ENCODE assay signal across 1 cellular context in the genomic region with DNA sequence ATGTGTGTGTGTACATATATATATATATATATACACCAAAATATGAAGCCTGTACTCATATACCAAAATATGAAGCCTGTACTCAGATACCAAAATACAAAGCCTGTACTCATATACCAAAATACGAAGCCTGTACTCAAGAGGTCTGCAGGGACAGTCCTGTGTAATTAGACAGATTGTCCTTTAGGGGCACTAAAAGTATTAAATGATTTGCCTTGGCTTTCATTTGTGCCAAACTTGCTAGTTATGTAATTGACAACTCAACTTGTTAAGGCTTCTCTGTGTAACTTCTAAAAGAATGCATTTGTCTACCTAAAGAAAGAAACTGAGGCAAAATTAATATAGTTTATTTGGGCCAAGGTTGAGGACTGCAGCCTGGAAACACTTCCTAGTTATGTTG.
TF ChIP-seq lines count a peak whose summit lies in the region.

No MANE protein-coding gene starts in this region.

TF ChIP-seq in GM23338, 12 proteins besides CTCF, POLR2A, EP300 and RAD21 (continued from another document):
- TF ChIP-seq, protein P1, sequence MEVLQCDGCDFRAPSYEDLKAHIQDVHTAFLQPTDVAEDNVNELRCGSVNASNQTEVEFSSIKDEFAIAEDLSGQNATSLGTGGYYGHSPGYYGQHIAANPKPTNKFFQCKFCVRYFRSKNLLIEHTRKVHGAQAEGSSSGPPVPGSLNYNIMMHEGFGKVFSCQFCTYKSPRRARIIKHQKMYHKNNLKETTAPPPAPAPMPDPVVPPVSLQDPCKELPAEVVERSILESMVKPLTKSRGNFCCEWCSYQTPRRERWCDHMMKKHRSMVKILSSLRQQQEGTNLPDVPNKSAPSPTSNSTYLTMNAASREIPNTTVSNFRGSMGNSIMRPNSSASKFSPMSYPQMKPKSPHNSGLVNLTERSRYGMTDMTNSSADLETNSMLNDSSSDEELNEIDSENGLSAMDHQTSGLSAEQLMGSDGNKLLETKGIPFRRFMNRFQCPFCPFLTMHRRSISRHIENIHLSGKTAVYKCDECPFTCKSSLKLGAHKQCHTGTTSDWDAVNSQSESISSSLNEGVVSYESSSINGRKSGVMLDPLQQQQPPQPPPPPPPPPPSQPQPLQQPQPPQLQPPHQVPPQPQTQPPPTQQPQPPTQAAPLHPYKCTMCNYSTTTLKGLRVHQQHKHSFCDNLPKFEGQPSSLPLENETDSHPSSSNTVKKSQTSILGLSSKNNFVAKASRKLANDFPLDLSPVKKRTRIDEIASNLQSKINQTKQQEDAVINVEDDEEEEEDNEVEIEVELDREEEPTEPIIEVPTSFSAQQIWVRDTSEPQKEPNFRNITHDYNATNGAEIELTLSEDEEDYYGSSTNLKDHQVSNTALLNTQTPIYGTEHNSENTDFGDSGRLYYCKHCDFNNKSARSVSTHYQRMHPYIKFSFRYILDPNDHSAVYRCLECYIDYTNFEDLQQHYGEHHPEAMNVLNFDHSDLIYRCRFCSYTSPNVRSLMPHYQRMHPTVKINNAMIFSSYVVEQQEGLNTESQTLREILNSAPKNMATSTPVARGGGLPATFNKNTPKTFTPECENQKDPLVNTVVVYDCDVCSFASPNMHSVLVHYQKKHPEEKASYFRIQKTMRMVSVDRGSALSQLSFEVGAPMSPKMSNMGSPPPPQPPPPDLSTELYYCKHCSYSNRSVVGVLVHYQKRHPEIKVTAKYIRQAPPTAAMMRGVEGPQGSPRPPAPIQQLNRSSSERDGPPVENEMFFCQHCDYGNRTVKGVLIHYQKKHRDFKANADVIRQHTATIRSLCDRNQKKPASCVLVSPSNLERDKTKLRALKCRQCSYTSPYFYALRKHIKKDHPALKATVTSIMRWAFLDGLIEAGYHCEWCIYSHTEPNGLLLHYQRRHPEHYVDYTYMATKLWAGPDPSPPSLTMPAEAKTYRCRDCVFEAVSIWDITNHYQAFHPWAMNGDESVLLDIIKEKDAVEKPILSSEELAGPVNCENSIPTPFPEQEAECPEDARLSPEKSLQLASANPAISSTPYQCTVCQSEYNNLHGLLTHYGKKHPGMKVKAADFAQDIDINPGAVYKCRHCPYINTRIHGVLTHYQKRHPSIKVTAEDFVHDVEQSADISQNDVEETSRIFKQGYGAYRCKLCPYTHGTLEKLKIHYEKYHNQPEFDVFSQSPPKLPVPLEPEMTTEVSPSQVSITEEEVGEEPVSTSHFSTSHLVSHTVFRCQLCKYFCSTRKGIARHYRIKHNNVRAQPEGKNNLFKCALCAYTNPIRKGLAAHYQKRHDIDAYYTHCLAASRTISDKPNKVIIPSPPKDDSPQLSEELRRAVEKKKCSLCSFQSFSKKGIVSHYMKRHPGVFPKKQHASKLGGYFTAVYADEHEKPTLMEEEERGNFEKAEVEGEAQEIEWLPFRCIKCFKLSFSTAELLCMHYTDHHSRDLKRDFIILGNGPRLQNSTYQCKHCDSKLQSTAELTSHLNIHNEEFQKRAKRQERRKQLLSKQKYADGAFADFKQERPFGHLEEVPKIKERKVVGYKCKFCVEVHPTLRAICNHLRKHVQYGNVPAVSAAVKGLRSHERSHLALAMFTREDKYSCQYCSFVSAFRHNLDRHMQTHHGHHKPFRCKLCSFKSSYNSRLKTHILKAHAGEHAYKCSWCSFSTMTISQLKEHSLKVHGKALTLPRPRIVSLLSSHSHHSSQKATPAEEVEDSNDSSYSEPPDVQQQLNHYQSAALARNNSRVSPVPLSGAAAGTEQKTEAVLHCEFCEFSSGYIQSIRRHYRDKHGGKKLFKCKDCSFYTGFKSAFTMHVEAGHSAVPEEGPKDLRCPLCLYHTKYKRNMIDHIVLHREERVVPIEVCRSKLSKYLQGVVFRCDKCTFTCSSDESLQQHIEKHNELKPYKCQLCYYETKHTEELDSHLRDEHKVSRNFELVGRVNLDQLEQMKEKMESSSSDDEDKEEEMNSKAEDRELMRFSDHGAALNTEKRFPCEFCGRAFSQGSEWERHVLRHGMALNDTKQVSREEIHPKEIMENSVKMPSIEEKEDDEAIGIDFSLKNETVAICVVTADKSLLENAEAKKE (CRISPR knock-in tag; IDR thresholded peaks at IDR 0.05) = no peak
- TF ChIP-seq, protein P2, sequence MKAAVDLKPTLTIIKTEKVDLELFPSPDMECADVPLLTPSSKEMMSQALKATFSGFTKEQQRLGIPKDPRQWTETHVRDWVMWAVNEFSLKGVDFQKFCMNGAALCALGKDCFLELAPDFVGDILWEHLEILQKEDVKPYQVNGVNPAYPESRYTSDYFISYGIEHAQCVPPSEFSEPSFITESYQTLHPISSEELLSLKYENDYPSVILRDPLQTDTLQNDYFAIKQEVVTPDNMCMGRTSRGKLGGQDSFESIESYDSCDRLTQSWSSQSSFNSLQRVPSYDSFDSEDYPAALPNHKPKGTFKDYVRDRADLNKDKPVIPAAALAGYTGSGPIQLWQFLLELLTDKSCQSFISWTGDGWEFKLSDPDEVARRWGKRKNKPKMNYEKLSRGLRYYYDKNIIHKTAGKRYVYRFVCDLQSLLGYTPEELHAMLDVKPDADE (IDR thresholded peaks at IDR 0.05) = no peak
- TF ChIP-seq EZH2 (IDR thresholded peaks at IDR 0.05; ENCODE audit: low read depth, unreplicated experiment) (no peak), NANOG (IDR thresholded peaks at IDR 0.05; ENCODE audit: borderline replicate concordance) (no peak)
